2 cellular contexts compared by ENCODE assay signal in the genomic region with DNA sequence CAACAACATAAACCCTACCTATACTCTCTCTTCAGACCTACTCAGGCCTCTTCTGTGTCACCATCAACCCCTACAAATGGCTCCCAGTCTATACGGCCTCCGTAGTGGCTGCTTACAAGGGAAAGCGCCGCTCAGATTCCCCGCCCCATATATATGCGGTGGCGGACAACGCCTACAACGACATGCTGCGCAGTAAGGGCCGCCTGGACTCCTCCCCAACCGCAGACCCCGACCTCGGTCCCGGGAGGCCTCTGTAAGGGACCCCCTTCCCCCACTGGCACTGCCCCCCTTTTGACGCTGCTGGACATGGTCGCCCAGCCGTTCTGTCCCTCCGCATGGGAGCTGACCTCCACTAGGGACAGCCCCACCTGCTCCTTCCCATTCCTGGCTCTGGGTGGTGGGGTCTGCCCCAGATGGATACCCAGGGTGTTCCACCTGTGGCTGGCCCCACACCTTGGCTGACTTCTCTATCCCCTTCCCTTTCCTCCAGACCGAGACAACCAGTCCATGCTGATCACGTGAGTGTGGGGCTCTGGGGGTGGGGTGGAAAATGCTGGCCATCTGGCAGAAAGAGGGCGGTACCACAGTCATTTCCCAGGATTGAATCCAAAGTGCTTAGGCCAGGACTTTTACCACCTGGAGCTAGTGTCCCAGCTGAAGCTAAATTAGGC.
TF ChIP-seq lines count a peak whose summit lies in the region.

No MANE protein-coding gene starts in this region.

TF ChIP-seq in SK-N-SH, 30 proteins besides CTCF, POLR2A, EP300 and RAD21 (continued from another document):
- TF ChIP-seq MXI1 (IDR thresholded peaks at IDR 0.05; ENCODE audit: low read depth, low read length): no peak

TF ChIP-seq in SK-N-SH treated with all-trans-retinoic acid at 6 μM for 48 hours, 23 proteins besides CTCF, POLR2A, EP300 and RAD21 (continued from another document):
- TF ChIP-seq, protein P1, sequence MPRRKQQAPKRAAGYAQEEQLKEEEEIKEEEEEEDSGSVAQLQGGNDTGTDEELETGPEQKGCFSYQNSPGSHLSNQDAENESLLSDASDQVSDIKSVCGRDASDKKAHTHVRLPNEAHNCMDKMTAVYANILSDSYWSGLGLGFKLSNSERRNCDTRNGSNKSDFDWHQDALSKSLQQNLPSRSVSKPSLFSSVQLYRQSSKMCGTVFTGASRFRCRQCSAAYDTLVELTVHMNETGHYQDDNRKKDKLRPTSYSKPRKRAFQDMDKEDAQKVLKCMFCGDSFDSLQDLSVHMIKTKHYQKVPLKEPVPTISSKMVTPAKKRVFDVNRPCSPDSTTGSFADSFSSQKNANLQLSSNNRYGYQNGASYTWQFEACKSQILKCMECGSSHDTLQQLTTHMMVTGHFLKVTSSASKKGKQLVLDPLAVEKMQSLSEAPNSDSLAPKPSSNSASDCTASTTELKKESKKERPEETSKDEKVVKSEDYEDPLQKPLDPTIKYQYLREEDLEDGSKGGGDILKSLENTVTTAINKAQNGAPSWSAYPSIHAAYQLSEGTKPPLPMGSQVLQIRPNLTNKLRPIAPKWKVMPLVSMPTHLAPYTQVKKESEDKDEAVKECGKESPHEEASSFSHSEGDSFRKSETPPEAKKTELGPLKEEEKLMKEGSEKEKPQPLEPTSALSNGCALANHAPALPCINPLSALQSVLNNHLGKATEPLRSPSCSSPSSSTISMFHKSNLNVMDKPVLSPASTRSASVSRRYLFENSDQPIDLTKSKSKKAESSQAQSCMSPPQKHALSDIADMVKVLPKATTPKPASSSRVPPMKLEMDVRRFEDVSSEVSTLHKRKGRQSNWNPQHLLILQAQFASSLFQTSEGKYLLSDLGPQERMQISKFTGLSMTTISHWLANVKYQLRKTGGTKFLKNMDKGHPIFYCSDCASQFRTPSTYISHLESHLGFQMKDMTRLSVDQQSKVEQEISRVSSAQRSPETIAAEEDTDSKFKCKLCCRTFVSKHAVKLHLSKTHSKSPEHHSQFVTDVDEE (CRISPR knock-in tag; IDR thresholded peaks at IDR 0.05): no peak
- TF ChIP-seq, protein P2, sequence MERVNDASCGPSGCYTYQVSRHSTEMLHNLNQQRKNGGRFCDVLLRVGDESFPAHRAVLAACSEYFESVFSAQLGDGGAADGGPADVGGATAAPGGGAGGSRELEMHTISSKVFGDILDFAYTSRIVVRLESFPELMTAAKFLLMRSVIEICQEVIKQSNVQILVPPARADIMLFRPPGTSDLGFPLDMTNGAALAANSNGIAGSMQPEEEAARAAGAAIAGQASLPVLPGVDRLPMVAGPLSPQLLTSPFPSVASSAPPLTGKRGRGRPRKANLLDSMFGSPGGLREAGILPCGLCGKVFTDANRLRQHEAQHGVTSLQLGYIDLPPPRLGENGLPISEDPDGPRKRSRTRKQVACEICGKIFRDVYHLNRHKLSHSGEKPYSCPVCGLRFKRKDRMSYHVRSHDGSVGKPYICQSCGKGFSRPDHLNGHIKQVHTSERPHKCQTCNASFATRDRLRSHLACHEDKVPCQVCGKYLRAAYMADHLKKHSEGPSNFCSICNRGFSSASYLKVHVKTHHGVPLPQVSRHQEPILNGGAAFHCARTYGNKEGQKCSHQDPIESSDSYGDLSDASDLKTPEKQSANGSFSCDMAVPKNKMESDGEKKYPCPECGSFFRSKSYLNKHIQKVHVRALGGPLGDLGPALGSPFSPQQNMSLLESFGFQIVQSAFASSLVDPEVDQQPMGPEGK (CRISPR knock-in tag; IDR thresholded peaks at IDR 0.05; ENCODE audit: borderline replicate concordance): no peak
- TF ChIP-seq ZNF70 (CRISPR knock-in tag; IDR thresholded peaks at IDR 0.05): no peak
- TF ChIP-seq ZC3H10 (CRISPR knock-in tag; IDR thresholded peaks at IDR 0.05): no peak
- TF ChIP-seq GLIS3 (CRISPR knock-in tag; IDR thresholded peaks at IDR 0.05): no peak
- no peak for TF ChIP-seq ZNF8 (CRISPR knock-in tag; IDR thresholded peaks at IDR 0.05)
- no peak for TF ChIP-seq OSR1 (CRISPR knock-in tag; IDR thresholded peaks at IDR 0.05)
- TF ChIP-seq CSRNP3 (CRISPR knock-in tag; IDR thresholded peaks at IDR 0.05): no peak
- TF ChIP-seq ISL1 (CRISPR knock-in tag; IDR thresholded peaks at IDR 0.05): no peak
- TF ChIP-seq ESRRG (CRISPR knock-in tag; IDR thresholded peaks at IDR 0.05): no peak
